1 cellular context compared by ENCODE assay signal in the genomic region with DNA sequence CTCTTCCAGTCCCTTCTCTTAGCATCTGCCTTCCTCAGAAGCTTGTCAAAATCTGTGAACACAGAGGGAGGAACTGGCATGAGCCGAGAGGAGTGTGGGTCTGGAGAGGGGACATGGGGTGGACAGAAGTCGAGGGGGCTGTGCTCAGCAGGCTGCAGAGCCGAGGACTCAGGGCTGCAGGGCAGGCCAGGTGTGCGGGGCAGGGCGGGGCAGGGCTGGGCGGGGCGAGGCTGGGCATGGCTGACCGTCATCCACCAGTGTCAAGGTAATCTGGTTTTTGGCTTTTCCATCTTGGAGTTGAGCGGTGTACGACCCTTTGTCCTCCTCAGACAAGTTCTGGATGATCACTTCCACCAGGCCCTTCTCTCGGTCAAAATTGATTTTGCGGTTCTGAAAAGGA.
TF ChIP-seq lines count a peak whose summit lies in the region.

No MANE protein-coding gene starts in this region.

TF ChIP-seq in GM23338, 12 proteins besides CTCF, POLR2A, EP300 and RAD21 (continued from another document):
- TF ChIP-seq, protein P1, sequence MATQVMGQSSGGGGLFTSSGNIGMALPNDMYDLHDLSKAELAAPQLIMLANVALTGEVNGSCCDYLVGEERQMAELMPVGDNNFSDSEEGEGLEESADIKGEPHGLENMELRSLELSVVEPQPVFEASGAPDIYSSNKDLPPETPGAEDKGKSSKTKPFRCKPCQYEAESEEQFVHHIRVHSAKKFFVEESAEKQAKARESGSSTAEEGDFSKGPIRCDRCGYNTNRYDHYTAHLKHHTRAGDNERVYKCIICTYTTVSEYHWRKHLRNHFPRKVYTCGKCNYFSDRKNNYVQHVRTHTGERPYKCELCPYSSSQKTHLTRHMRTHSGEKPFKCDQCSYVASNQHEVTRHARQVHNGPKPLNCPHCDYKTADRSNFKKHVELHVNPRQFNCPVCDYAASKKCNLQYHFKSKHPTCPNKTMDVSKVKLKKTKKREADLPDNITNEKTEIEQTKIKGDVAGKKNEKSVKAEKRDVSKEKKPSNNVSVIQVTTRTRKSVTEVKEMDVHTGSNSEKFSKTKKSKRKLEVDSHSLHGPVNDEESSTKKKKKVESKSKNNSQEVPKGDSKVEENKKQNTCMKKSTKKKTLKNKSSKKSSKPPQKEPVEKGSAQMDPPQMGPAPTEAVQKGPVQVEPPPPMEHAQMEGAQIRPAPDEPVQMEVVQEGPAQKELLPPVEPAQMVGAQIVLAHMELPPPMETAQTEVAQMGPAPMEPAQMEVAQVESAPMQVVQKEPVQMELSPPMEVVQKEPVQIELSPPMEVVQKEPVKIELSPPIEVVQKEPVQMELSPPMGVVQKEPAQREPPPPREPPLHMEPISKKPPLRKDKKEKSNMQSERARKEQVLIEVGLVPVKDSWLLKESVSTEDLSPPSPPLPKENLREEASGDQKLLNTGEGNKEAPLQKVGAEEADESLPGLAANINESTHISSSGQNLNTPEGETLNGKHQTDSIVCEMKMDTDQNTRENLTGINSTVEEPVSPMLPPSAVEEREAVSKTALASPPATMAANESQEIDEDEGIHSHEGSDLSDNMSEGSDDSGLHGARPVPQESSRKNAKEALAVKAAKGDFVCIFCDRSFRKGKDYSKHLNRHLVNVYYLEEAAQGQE (IDR thresholded peaks at IDR 0.05; ENCODE audit: unreplicated experiment), result no peak
